11 cellular contexts compared by ENCODE assay signal in the genomic region with DNA sequence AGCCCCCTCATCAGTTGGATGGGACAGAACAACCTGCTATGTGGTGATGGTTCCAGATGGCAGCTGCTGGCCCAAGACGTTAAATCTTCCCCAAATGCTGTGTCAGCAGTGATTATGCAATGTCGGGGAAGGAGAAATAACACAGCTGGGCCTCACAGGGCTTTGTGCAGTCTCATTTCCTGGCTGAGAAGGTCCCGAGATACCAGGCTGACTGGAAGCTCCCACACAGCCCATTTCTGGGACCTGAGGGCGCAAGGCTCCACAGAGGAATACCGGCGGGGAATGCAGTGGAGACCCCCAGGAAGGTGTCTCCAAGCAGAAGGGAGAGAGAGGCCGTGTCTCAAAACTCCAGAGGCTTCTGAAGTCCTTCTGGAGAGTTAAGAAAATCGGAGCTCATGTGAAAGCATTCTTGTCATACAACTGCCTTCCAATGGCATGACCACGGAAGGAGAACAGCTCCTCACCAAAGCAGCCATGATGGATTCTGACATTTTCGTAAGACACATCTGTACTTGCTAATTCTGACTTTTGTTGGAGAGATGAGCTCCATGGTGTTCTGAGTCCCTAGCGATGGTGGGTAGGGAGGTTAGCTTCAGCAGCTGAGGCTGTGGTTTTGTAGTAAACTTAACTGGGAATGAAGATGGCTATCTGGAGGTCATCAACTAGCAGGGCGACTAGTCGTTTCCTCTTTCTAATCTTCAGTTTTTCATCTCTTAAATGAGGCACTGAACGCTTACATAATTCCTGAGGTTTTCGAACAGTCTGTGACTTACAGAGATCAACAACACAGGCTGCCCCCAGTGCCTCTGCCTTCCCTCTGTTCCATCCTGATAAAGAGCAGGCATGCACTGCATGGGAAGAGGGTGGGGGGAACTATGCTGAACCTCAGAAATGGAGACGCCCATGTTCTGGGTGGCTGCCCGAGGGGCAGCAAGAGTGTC. TPM values are rescaled to one million over a fixed set of nuclear protein-coding genes. Genes with fewer than 3 reads are reported as not detected.
DNase-seq lines count a peak whose midpoint lies in the region; ATAC-seq and TF ChIP-seq lines count a peak whose summit lies in the region.
"Had no signal": no experiment of that assay in that cellular context is flagged by ENCODE, and none has a peak within 500 bp of the region (broad histone marks: within the 10 kb centered on the region; RNA-seq: fewer than 3 reads in every experiment).

No MANE protein-coding gene starts in this region.

- intact Hi-C loops in activated CD4-positive, alpha-beta T cell treated with anti-CD3 and anti-CD28 coated beads, Interleukin-2, amount 10 ng/mL, durations not matched to agents 24 days and 14 days (cut with micrococcal nuclease) = no loop called here

- peaks cover 4% of the 10 kb centered on the region for H3K9me3 Mint-ChIP-seq in activated CD4-positive, alpha-beta T cell treated with anti-CD3 and anti-CD28 coated beads, Interleukin-2, amount 10 ng/mL, durations not matched to agents 24 days and 14 days
- H3K9me3 Mint-ChIP-seq in activated CD4-positive, alpha-beta T cell treated with anti-CD3 and anti-CD28 coated beads, Interleukin-2, amount 10 ng/mL, durations not matched to agents 7 days and 5 days = peaks cover 6% of the 10 kb centered on the region

- POLR2A ChIA-PET in activated CD4-positive, alpha-beta T cell treated with anti-CD3 and anti-CD28 coated beads, Interleukin-2, amount 10 ng/mL, durations not matched to agents 7 days and 5 days (lab: Charles Lee) = no interaction called here

- H3K4me3 Mint-ChIP-seq in activated CD4-positive, alpha-beta T cell treated with anti-CD3 and anti-CD28 coated beads, Interleukin-2, amount 10 ng/mL, durations not matched to agents 24 days and 14 days = no peak overlapping the region
- no peak overlapping the region for H3K4me3 Mint-ChIP-seq in activated CD4-positive, alpha-beta T cell treated with anti-CD3 and anti-CD28 coated beads, Interleukin-2, amount 10 ng/mL, durations not matched to agents 7 days and 5 days
- H3K4me3 Mint-ChIP-seq: type B pancreatic cell had no signal

- H3K27ac ChIP-seq in liver (ENCODE audit: low read depth in 1 of 2, low read length in 2 of 2) = peak overlapping the region; percentile 71 to 92
- peak overlapping the region; percentile 76 for H3K27ac ChIP-seq in subcutaneous abdominal adipose tissue (ENCODE audit: low read depth, low read length)

- H3K27me3 ChIP-seq in liver (ENCODE audit: control insufficient read depth in 4 of 4, insufficient read depth in 4 of 4, low read length in 3 of 4) = no peaks in the 10 kb centered on the region
- no peaks in the 10 kb centered on the region for H3K27me3 ChIP-seq in subcutaneous abdominal adipose tissue (ENCODE audit: control insufficient read depth in 5 of 5, insufficient read depth in 4 of 5, low read length in 5 of 5)

- TF ChIP-seq CTCF in cardiac fibroblast (IDR thresholded peaks at IDR 0.05; ENCODE audit: low read depth, low read length) (no peak), liver (IDR thresholded peaks at IDR 0.05; ENCODE audit: low read depth, low read length, missing input control) (no peak)

- ATAC-seq in HG03108 (IDR thresholded peaks at IDR 0.05; ENCODE audit: unreplicated experiment) = no peak

- no peak overlapping the region for H3K4me3 ChIP-seq in cardiac fibroblast (replicated peaks in 1 of 2; ENCODE audit: low read depth in 2 of 2, low read length in 2 of 2)
- H3K4me3 ChIP-seq in liver (ENCODE audit: low read depth in 1 of 3, low read length in 3 of 3) = no peak overlapping the region
- peak overlapping the region; percentile 2 to 53 (median 5) for H3K4me3 ChIP-seq in subcutaneous abdominal adipose tissue (ENCODE audit: low read depth in 1 of 5, low read length in 5 of 5)

- DNase-seq in LHCN-M2 (ENCODE audit: low read depth) (peak; percentile 39), cardiac fibroblast (ENCODE audit: low read depth in 2 of 2) (peak; percentile 90 to 92), NCI-H748 (lab: John Stamatoyannopoulos, UW; ENCODE audit: unreplicated experiment) (no peak)
- no peak for DNase-seq in activated CD4-positive, alpha-beta T cell treated with anti-CD3 and anti-CD28 coated beads, Interleukin-2, amount 10 ng/mL, durations not matched to agents 24 days and 14 days
- no peak for DNase-seq in activated CD4-positive, alpha-beta T cell treated with anti-CD3 and anti-CD28 coated beads, Interleukin-2, amount 10 ng/mL, durations not matched to agents 7 days and 5 days
- DNase-seq: NCI-H1092, occipital lobe had no signal

- CTCF ChIA-PET in activated CD4-positive, alpha-beta T cell treated with anti-CD3 and anti-CD28 coated beads, Interleukin-2, amount 10 ng/mL, durations not matched to agents 7 days and 5 days (lab: Charles Lee) = interaction anchor here (0.6 kb wide), 2 partner anchors 15 to 693 kb away, joined by 3 to 4 read pairs; no protein-coding TSS in a partner anchor

- H3K27me3 Mint-ChIP-seq in activated CD4-positive, alpha-beta T cell treated with anti-CD3 and anti-CD28 coated beads, Interleukin-2, amount 10 ng/mL, durations not matched to agents 24 days and 14 days = peaks cover 21% of the 10 kb centered on the region
- peaks cover 29% of the 10 kb centered on the region for H3K27me3 Mint-ChIP-seq in activated CD4-positive, alpha-beta T cell treated with anti-CD3 and anti-CD28 coated beads, Interleukin-2, amount 10 ng/mL, durations not matched to agents 7 days and 5 days
- H3K27me3 Mint-ChIP-seq: type B pancreatic cell had no signal

- H3K4me1 ChIP-seq in liver (ENCODE audit: control insufficient read depth in 4 of 4, insufficient read depth in 4 of 4, low read length in 3 of 4) (peaks cover 8 to 52% (median 47%) of the 10 kb centered on the region in 4 donors), subcutaneous abdominal adipose tissue (ENCODE audit: control insufficient read depth in 5 of 5, insufficient read depth in 5 of 5, low read length in 5 of 5) (peaks cover 4 to 68% (median 49%) of the 10 kb centered on the region in 5 donors)

- peak in 1 of 2 donors; percentile 6 for TF ChIP-seq RAD21 in liver (IDR thresholded peaks at IDR 0.05)

- H3K36me3 Mint-ChIP-seq in activated CD4-positive, alpha-beta T cell treated with anti-CD3 and anti-CD28 coated beads, Interleukin-2, amount 10 ng/mL, durations not matched to agents 24 days and 14 days (ENCODE audit: low read depth) = no peaks in the 10 kb centered on the region
- no peaks in the 10 kb centered on the region for H3K36me3 Mint-ChIP-seq in activated CD4-positive, alpha-beta T cell treated with anti-CD3 and anti-CD28 coated beads, Interleukin-2, amount 10 ng/mL, durations not matched to agents 7 days and 5 days (ENCODE audit: low read depth)

- H3K9me3 ChIP-seq in liver (ENCODE audit: control insufficient read depth in 4 of 4, low read length in 3 of 4) (no peaks in the 10 kb centered on the region), subcutaneous abdominal adipose tissue (ENCODE audit: control insufficient read depth in 5 of 5, low read length in 5 of 5) (peaks cover 0 to 7% (median 0%) of the 10 kb centered on the region in 5 donors)

- 71% methylated on average over 17 of the region's 17 CpGs for WGBS in liver

- H3K9ac ChIP-seq in liver (ENCODE audit: low read depth in 1 of 2, low read length in 2 of 2) (no peak overlapping the region), subcutaneous abdominal adipose tissue (ENCODE audit: low read length in 5 of 5) (peak overlapping the region in 3 of 5 donors; percentile 6 to 21 (median 14))

- H3K36me3 ChIP-seq in liver (ENCODE audit: control insufficient read depth in 4 of 4, insufficient read depth in 3 of 4, low read depth in 1 of 4, low read length in 3 of 4) (peaks cover 0 to 4% (median 0%) of the 10 kb centered on the region in 4 donors), subcutaneous abdominal adipose tissue (ENCODE audit: control insufficient read depth in 5 of 5, insufficient read depth in 5 of 5, low read length in 5 of 5) (peaks cover 0 to 14% (median 7%) of the 10 kb centered on the region in 5 donors)

- H3K27ac Mint-ChIP-seq in activated CD4-positive, alpha-beta T cell treated with anti-CD3 and anti-CD28 coated beads, Interleukin-2, amount 10 ng/mL, durations not matched to agents 24 days and 14 days = no peak overlapping the region
- no peak overlapping the region for H3K27ac Mint-ChIP-seq in activated CD4-positive, alpha-beta T cell treated with anti-CD3 and anti-CD28 coated beads, Interleukin-2, amount 10 ng/mL, durations not matched to agents 7 days and 5 days
- H3K27ac Mint-ChIP-seq: type B pancreatic cell had no signal

- H3K4me1 Mint-ChIP-seq in activated CD4-positive, alpha-beta T cell treated with anti-CD3 and anti-CD28 coated beads, Interleukin-2, amount 10 ng/mL, durations not matched to agents 24 days and 14 days = no peaks in the 10 kb centered on the region
- H3K4me1 Mint-ChIP-seq in activated CD4-positive, alpha-beta T cell treated with anti-CD3 and anti-CD28 coated beads, Interleukin-2, amount 10 ng/mL, durations not matched to agents 7 days and 5 days = no peaks in the 10 kb centered on the region

TF ChIP-seq in liver, 16 proteins besides CTCF, POLR2A, EP300 and RAD21:
- TF ChIP-seq EGR1 (IDR thresholded peaks at IDR 0.05; ENCODE audit: low read depth in 2 of 2) (no peak), TAF1 (conservative IDR thresholded peaks at IDR 0.05) (no peak)
- TF ChIP-seq, protein P1, sequence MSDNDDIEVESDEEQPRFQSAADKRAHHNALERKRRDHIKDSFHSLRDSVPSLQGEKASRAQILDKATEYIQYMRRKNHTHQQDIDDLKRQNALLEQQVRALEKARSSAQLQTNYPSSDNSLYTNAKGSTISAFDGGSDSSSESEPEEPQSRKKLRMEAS (IDR thresholded peaks at IDR 0.05) = no peak

RNA-seq across cellular contexts. Expression of a gene that starts 28.4 kb away (rescaled TPM):
- 21.5 and 38.8 TPM in 2 replicates for total RNA-seq in LHCN-M2 (2014; rRNA removed)
- polyA plus RNA-seq in LHCN-M2 (2012) = 7.1 TPM
- total RNA-seq in liver = 10 to 100 TPM; 29.8 to 43.6 TPM
- 10 to 100 TPM in 1 of 2 donors, 1 to 10 TPM in 1; 7.5 to 10.8 TPM for polyA plus RNA-seq in liver
- 74.4 and 77.0 TPM in 2 replicates for total RNA-seq in activated CD4-positive, alpha-beta T cell treated with anti-CD3 and anti-CD28 coated beads, Interleukin-2, amount 10 ng/mL, durations not matched to agents 24 days and 14 days
- total RNA-seq in activated CD4-positive, alpha-beta T cell treated with anti-CD3 and anti-CD28 coated beads, Interleukin-2, amount 10 ng/mL, durations not matched to agents 7 days and 5 days = 10 to 100 TPM; 54.4 to 63.6 TPM

Comparison
In these comparisons a context has a peak if more than half of its experiments do, and no peak if none do; other contexts are left out.
1. DNase-seq: peak in LHCN-M2 (single experiment) and cardiac fibroblast (2 of 2); none in activated CD4-positive, alpha-beta T cell treated with anti-CD3 and anti-CD28 coated beads, Interleukin-2, amount 10 ng/mL, durations not matched to agents 24 days and 14 days (single experiment), NCI-H748 (single experiment) and activated CD4-positive, alpha-beta T cell treated with anti-CD3 and anti-CD28 coated beads, Interleukin-2, amount 10 ng/mL, durations not matched to agents 7 days and 5 days (single experiment).
2. H3K4me3 ChIP-seq: peak in subcutaneous abdominal adipose tissue (5 of 5); none in cardiac fibroblast (0 of 2) and liver (0 of 3).
3. H3K9ac ChIP-seq: peak in subcutaneous abdominal adipose tissue (3 of 5); none in liver (0 of 2).